Comparison of ENCODE assay signal across 19 cellular contexts in genomic region chr4:87445964-87446363, GRCh38.
"Had no signal": no experiment of that assay in that cellular context is flagged by ENCODE, and none has a peak within 500 bp of the region (broad histone marks: within the 10 kb centered on the region; RNA-seq: fewer than 3 reads in every experiment).

No MANE protein-coding gene starts in this region.

- H3K4me1 ChIP-seq: colonic mucosa, gastrocnemius medialis, right atrium auricular region, sigmoid colon, thyroid gland had no signal

- H3K4me3 ChIP-seq: colonic mucosa, gastrocnemius medialis, right atrium auricular region, sigmoid colon, skin epidermis, thyroid gland had no signal

- H3K27me3 ChIP-seq: colonic mucosa, gastrocnemius medialis, neutrophil, right atrium auricular region, sigmoid colon, thyroid gland had no signal

- H3K9me3 ChIP-seq: colonic mucosa, gastrocnemius medialis, neutrophil, right atrium auricular region, sigmoid colon, thyroid gland had no signal

- ATAC-seq: gastrocnemius medialis; left lobe of liver; naive thymus-derived CD8-positive, alpha-beta T cell had no signal

- H3K27ac ChIP-seq: colonic mucosa, gastrocnemius medialis, neutrophil, right atrium auricular region, sigmoid colon, skin epidermis, thyroid gland had no signal

- H3K36me3 ChIP-seq: colonic mucosa had no signal

- DNase-seq: dermis blood vessel endothelial cell; endodermal cell; erythroblast; gastrocnemius medialis; glutamatergic neuron; kidney glomerular epithelial cell; mammary epithelial cell; naive thymus-derived CD8-positive, alpha-beta T cell; posterior cingulate gyrus; sigmoid colon; stimulated activated CD4-positive, alpha-beta T cell treated with anti-CD3 and anti-CD28 coated beads, Interleukin-12 subunit alpha, Interleukin-12 subunit beta, amount 100 ng/mL, for 4 hours; stimulated activated CD4-positive, alpha-beta T cell treated with anti-CD3 and anti-CD28 coated beads, Interleukin-2, amount 100 ng/mL, for 48 hours; stimulated activated naive CD4-positive, alpha-beta T cell treated with Interleukin-2 at 50 U/mL for 16 hours; thyroid gland had no signal
